8 cellular contexts compared by ENCODE assay signal in genomic region chr6:28349344-28349891, GRCh38. TPM values are rescaled to one million over a fixed set of nuclear protein-coding genes. Genes with fewer than 3 reads are reported as not detected.
DNase-seq lines count a peak whose midpoint lies in the region; ATAC-seq and TF ChIP-seq lines count a peak whose summit lies in the region.

No MANE protein-coding gene starts in this region.

- H3K36me3 Mint-ChIP-seq in CD8-positive, alpha-beta T cell = peaks cover 7% of the 10 kb centered on the region

- peak overlapping the region; percentile 98 for H3K4me3 Mint-ChIP-seq in CD8-positive, alpha-beta T cell

- peak overlapping the region; percentile 55 for H3K27ac ChIP-seq in CD8-positive, alpha-beta T cell (ENCODE audit: low read depth, low read length)
- H3K27ac ChIP-seq in breast epithelium = peak overlapping the region; percentile 62 to 67

- no peaks in the 10 kb centered on the region for H3K27me3 ChIP-seq in CD8-positive, alpha-beta T cell (ENCODE audit: insufficient read depth, low read length)
- H3K27me3 ChIP-seq in breast epithelium (no peaks in the 10 kb centered on the region), mucosa of stomach (ENCODE audit: control insufficient read depth, insufficient read depth, low read length) (no peaks in the 10 kb centered on the region)

- TF ChIP-seq POLR2A in breast epithelium (IDR thresholded peaks at IDR 0.05) = no peak

- peak overlapping the region; percentile 81 for H3K4me3 ChIP-seq in CD8-positive, alpha-beta T cell (ENCODE audit: low read depth, low read length)
- H3K4me3 ChIP-seq in breast epithelium (peak overlapping the region; percentile 64 to 80 (median 70)), mucosa of stomach (ENCODE audit: low read length) (peak overlapping the region; percentile 79)

- intact Hi-C loops in CD8-positive, alpha-beta T cell (cut with DNase I, micrococcal nuclease) = loop anchor here (1.0 to 2.0 kb wide), 6 partner anchors 14 to 213 kb away; partner anchors contain the start of genes ZKSCAN4 (in 2 of the 2), ZSCAN26 (in 2 of the 2), ZKSCAN8 (in 1 of the 2) and ZSCAN12 (in 1 of the 2)
- intact Hi-C loops in breast epithelium (cut with DNase I; ENCODE audit: low total_unique reads) = no loop called here

- H3K4me1 Mint-ChIP-seq in CD8-positive, alpha-beta T cell (ENCODE audit: low read depth) = peaks cover 36% of the 10 kb centered on the region

- peak overlapping the region; percentile 79 for H3K9ac ChIP-seq in mucosa of stomach (ENCODE audit: low read length)

- no peaks in the 10 kb centered on the region for H3K9me3 ChIP-seq in CD8-positive, alpha-beta T cell (ENCODE audit: low read length)
- no peaks in the 10 kb centered on the region for H3K9me3 ChIP-seq in breast epithelium
- no peaks in the 10 kb centered on the region for H3K9me3 ChIP-seq in mucosa of stomach (ENCODE audit: control insufficient read depth, low read length)

- POLR2A ChIA-PET in CD8-positive, alpha-beta T cell (lab: Charles Lee) = interaction anchor here (0.6 to 2.3 kb wide), 7 partner anchors 8 to 456 kb away, joined by 3 to 9 read pairs (median 3); partner anchors contain the start of genes ZKSCAN4, ZKSCAN8, ZSCAN26 and ZSCAN31

- CTCF ChIA-PET in CD8-positive, alpha-beta T cell (lab: Charles Lee) = no interaction called here

- DNase-seq in CD8-positive, alpha-beta T cell = no peak
- DNase-seq in breast epithelium (ENCODE audit: low spot score in 2 of 2) = no peak
- DNase-seq in AG08395 (ENCODE audit: low spot score) = no peak
- no peak for DNase-seq in dermis blood vessel endothelial cell
- no peak for DNase-seq in foreskin melanocyte

- TF ChIP-seq CTCF in CD8-positive, alpha-beta T cell (IDR thresholded peaks at IDR 0.05) = no peak
- no peak for TF ChIP-seq CTCF in breast epithelium (IDR thresholded peaks at IDR 0.05)

- no peak for ATAC-seq in CD8-positive, alpha-beta T cell
- ATAC-seq in HG03045 (IDR thresholded peaks at IDR 0.05; ENCODE audit: unreplicated experiment) = peak; percentile 31
- ATAC-seq in HG03196 (IDR thresholded peaks at IDR 0.05; ENCODE audit: unreplicated experiment) = no peak

- no peaks in the 10 kb centered on the region for H3K36me3 ChIP-seq in CD8-positive, alpha-beta T cell (ENCODE audit: insufficient read depth, low read length)
- no peaks in the 10 kb centered on the region for H3K36me3 ChIP-seq in breast epithelium
- no peaks in the 10 kb centered on the region for H3K36me3 ChIP-seq in mucosa of stomach (ENCODE audit: control insufficient read depth, insufficient read depth, low read length)

- no peaks in the 10 kb centered on the region for H3K9me3 Mint-ChIP-seq in CD8-positive, alpha-beta T cell

- peaks cover 15% of the 10 kb centered on the region for H3K4me1 ChIP-seq in CD8-positive, alpha-beta T cell (ENCODE audit: insufficient read depth, low read length)
- H3K4me1 ChIP-seq in breast epithelium (peaks cover 0 to 4% of the 10 kb centered on the region in 2 donors), mucosa of stomach (ENCODE audit: control insufficient read depth, insufficient read depth, low read length) (peaks cover 12% of the 10 kb centered on the region)

- H3K27ac Mint-ChIP-seq in CD8-positive, alpha-beta T cell = peak overlapping the region; percentile 95

- H3K27me3 Mint-ChIP-seq in CD8-positive, alpha-beta T cell (ENCODE audit: low read depth) = peaks cover 14% of the 10 kb centered on the region

RNA-seq across cellular contexts. Expression of gene ZKSCAN3, which starts 0.3 kb away (rescaled TPM):
- total RNA-seq in CD8-positive, alpha-beta T cell = under 1 TPM; 0.61 to 0.68 TPM
- total RNA-seq in breast epithelium = 1 to 10 TPM; 3.4 to 6.4 (median 3.6) TPM
- total RNA-seq in dermis blood vessel endothelial cell = 6.3 and 9.7 TPM in 2 replicates

RNA-seq across cellular contexts. Expression of gene ZSCAN31, which starts 13.5 kb away (rescaled TPM):
- total RNA-seq in CD8-positive, alpha-beta T cell = 1 to 10 TPM; 1.4 to 1.9 TPM
- total RNA-seq in breast epithelium (10 to 100 TPM in 2 of 3 donors, 1 to 10 TPM in 1; 4.6 to 19.3 (median 17.4) TPM), dermis blood vessel endothelial cell (25.7 and 40.6 TPM in 2 replicates)

RNA-seq across cellular contexts. Expression of gene ZSCAN12, which starts 50.1 kb away (rescaled TPM):
- 1 to 10 TPM; 2.8 to 3.0 TPM for total RNA-seq in CD8-positive, alpha-beta T cell
- 10 to 100 TPM in 1 of 3 donors, 1 to 10 TPM in 2; 4.2 to 11.6 (median 7.5) TPM for total RNA-seq in breast epithelium
- 5.1 and 5.6 TPM in 2 replicates for total RNA-seq in dermis blood vessel endothelial cell
